8 cellular contexts compared by ENCODE assay signal in genomic region chr6:19804362-19805145, GRCh38. TPM values are rescaled to one million over a fixed set of nuclear protein-coding genes. Genes with fewer than 3 reads are reported as not detected.
DNase-seq lines count a peak whose midpoint lies in the region; ATAC-seq and TF ChIP-seq lines count a peak whose summit lies in the region.

No MANE protein-coding gene starts in this region.

- H3K4me3 ChIP-seq in esophagus muscularis mucosa: peak overlapping the region; percentile 57 to 67 (median 64)

- no peaks in the 10 kb centered on the region for H3K27me3 ChIP-seq in esophagus muscularis mucosa

- no peaks in the 10 kb centered on the region for H3K36me3 ChIP-seq in esophagus muscularis mucosa

- peaks cover 11 to 46% (median 41%) of the 10 kb centered on the region in 4 donors for H3K4me1 ChIP-seq in esophagus muscularis mucosa

- peak; percentile 34 to 94 (median 85) for DNase-seq in C1 segment of cervical spinal cord (lab: John Stamatoyannopoulos, UW)
- peak; percentile 81 to 94 for DNase-seq in NCI-H524 (lab: John Stamatoyannopoulos, UW)
- DNase-seq in activated CD8-positive, alpha-beta memory T cell treated with anti-CD3 and anti-CD28 coated beads, Interleukin-2, amount 50 U/mL, for 48 hours: peak; percentile 86
- peak; percentile 95 for DNase-seq in esophagus muscularis mucosa (ENCODE audit: extremely low spot score)
- DNase-seq in middle frontal gyrus (ENCODE audit: extremely low spot score, low spot score): peak; percentile 90
- peak; percentile 83 for DNase-seq in stimulated activated CD8-positive, alpha-beta memory T cell treated with anti-CD3 and anti-CD28 coated beads, Interleukin-4, amount 100 ng/mL, for 48 hours

- no peaks in the 10 kb centered on the region for H3K9me3 ChIP-seq in esophagus muscularis mucosa

- peak overlapping the region; percentile 92 to 98 (median 94) for H3K27ac ChIP-seq in esophagus muscularis mucosa (replicated peaks in 1 of 4)

- 0% methylated on average over 31 of the region's 74 CpGs for WGBS in esophagus muscularis mucosa

- peak; percentile 99 for ATAC-seq in GM19395 (IDR thresholded peaks at IDR 0.05; ENCODE audit: unreplicated experiment)
- peak; percentile 95 for ATAC-seq in HG03457 (IDR thresholded peaks at IDR 0.05; ENCODE audit: unreplicated experiment)

- peak; percentile 78 for TF ChIP-seq POLR2A in esophagus muscularis mucosa (IDR thresholded peaks at IDR 0.05; ENCODE audit: low read depth)

- intact Hi-C loops in esophagus muscularis mucosa (cut with DNase I): loop anchor here (5.0 kb wide), 1 partner anchor 33 kb away; the partner anchor contains the start of gene ID4

- TF ChIP-seq EP300 in esophagus muscularis mucosa (IDR thresholded peaks at IDR 0.05): peak; percentile 96

- peak in 1 of 3 experiments; percentile 10 for TF ChIP-seq CTCF in esophagus muscularis mucosa (IDR thresholded peaks at IDR 0.05)

RNA-seq across cellular contexts. Expression of gene ID4, which starts 32.6 kb away (rescaled TPM):
- total RNA-seq in esophagus muscularis mucosa: 100 to 1,000 TPM in 1 of 4 donors, 10 to 100 TPM in 3; 60.2 to 158 (median 63.3) TPM

Comparison
In these comparisons a context has a peak if more than half of its experiments do, and no peak if none do; other contexts are left out.
1. Peak in every context shown above with its lines: DNase-seq, ATAC-seq, H3K4me3 ChIP-seq and H3K27ac ChIP-seq.